ENCODE assay signal across 26 cellular contexts in the genomic region with DNA sequence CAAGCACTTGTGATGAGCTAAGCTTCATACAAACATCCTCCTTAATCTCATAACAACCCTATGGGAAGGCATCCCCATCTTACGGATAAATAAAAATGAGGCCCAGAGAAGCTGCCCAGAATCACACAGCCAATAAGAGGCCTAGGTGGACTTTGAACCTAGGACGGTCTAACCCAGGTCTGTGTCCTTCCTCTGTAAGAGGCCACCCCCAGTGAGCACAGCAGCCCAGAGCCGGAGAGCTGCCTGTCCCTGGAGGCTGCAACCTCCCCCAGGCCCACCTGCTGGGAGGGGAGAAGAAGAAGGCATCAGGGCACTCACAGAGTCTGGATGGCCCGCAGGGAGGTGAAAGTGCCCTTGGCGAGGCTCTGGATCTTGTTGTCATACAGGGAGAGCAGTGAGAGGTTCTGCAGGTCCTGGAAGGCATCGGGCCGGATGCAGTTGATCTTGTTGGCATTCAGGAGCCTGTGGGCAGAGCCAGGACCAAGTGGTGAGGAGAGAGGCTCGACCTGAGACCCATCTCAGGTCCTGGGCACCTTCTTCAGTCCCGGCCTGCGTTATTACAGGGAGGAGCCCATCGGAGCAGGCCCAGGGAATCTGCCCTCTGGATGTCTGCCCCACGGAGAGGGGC.
"Had no signal": no experiment of that assay in that cellular context is flagged by ENCODE, and none has a peak within 500 bp of the region (broad histone marks: within the 10 kb centered on the region; RNA-seq: fewer than 3 reads in every experiment).

No MANE protein-coding gene starts in this region.

- H2AFZ ChIP-seq: neural progenitor cell had no signal

- ATAC-seq: natural killer cell; pancreas; right cardiac atrium; stimulated activated naive B cell treated with anti-CD40 and anti-IgM and Interleukin-4, amounts not matched to agents 10 μg/mL and 1 μg/mL and 100 μg/mL, for 72 hours had no signal

- H3K4me1 Mint-ChIP-seq: immature natural killer cell; mesothelial cell of epicardium; naive B cell; natural killer cell; nephron progenitor cell; neural progenitor cell; stimulated activated naive B cell treated with anti-CD40 and anti-IgM and Interleukin-4, amounts not matched to agents 10 μg/mL and 1 μg/mL and 100 μg/mL, for 72 hours had no signal

- H3K27ac ChIP-seq: left ventricle myocardium inferior, neural progenitor cell, pancreas, prostate gland, sigmoid colon, tibial nerve, vagina had no signal

- H3K27me3 Mint-ChIP-seq: type B pancreatic cell had no signal

- H3K9me3 Mint-ChIP-seq: immature natural killer cell; natural killer cell; neural progenitor cell; stimulated activated naive CD8-positive, alpha-beta T cell treated with anti-CD3 and anti-CD28 coated beads, Interleukin-15, Interleukin-2, amounts not matched to agents 100 ng/mL and 50 ng/mL, for 24 hours; type B pancreatic cell had no signal

- H3K27ac Mint-ChIP-seq: immature natural killer cell; mesothelial cell of epicardium; naive B cell; natural killer cell; nephron progenitor cell; neural progenitor cell; stimulated activated naive B cell treated with anti-CD40 and anti-IgM and Interleukin-4, amounts not matched to agents 10 μg/mL and 1 μg/mL and 100 μg/mL, for 72 hours; stimulated activated naive CD8-positive, alpha-beta T cell treated with anti-CD3 and anti-CD28 coated beads, Interleukin-15, Interleukin-2, amounts not matched to agents 100 ng/mL and 50 ng/mL, for 24 hours; type B pancreatic cell had no signal

- H3K27me3 ChIP-seq: neural progenitor cell, sigmoid colon, tibial nerve, vagina had no signal

- H3K9me3 ChIP-seq: left ventricle myocardium inferior, pancreas, prostate gland, sigmoid colon, tibial nerve, vagina had no signal

- H3K4me1 ChIP-seq: neural progenitor cell, prostate gland, sigmoid colon, tibial nerve, vagina had no signal

- DNase-seq: hippocampal formation; immature natural killer cell; left ventricle myocardium inferior; mesendoderm; naive B cell; natural killer cell; nephron progenitor cell; retina; sigmoid colon; small intestine; stimulated activated CD4-positive, alpha-beta T cell treated with anti-CD3 and anti-CD28 coated beads, Interleukin-1b, Interleukin-23, amount 100 ng/mL, for 48 hours; stimulated activated CD4-positive, alpha-beta T cell treated with anti-CD3 and anti-CD28 coated beads, Interleukin-2, amount 100 ng/mL, for 48 hours; stimulated activated CD4-positive, alpha-beta T cell treated with anti-CD3 and anti-CD28 coated beads, Interleukin-4, amount 100 ng/mL, for 4 hours; stimulated activated CD8-positive, alpha-beta memory T cell treated with anti-CD3 and anti-CD28 coated beads, Interleukin-4, amount 100 ng/mL, for 48 hours; stimulated activated naive B cell treated with anti-CD40 and anti-IgM and Interleukin-4, amounts not matched to agents 10 μg/mL and 1 μg/mL and 100 μg/mL, for 72 hours; substantia nigra had no signal

- H3K4me2 ChIP-seq: neural progenitor cell had no signal

- H3K36me3 ChIP-seq: left ventricle myocardium inferior, neural progenitor cell, pancreas, prostate gland, sigmoid colon, vagina had no signal

- H3K4me3 ChIP-seq: left ventricle myocardium inferior, lung, neural progenitor cell, pancreas, prostate gland, sigmoid colon, tibial nerve, vagina had no signal

- H3K9ac ChIP-seq: neural progenitor cell had no signal

- H3K4me3 Mint-ChIP-seq: immature natural killer cell; mesothelial cell of epicardium; naive B cell; natural killer cell; nephron progenitor cell; neural progenitor cell; stimulated activated naive B cell treated with anti-CD40 and anti-IgM and Interleukin-4, amounts not matched to agents 10 μg/mL and 1 μg/mL and 100 μg/mL, for 72 hours; stimulated activated naive CD8-positive, alpha-beta T cell treated with anti-CD3 and anti-CD28 coated beads, Interleukin-15, Interleukin-2, amounts not matched to agents 100 ng/mL and 50 ng/mL, for 24 hours; type B pancreatic cell had no signal
